In genomic region chr9:21031818-21032203, GRCh38 we compare ENCODE assay signal across 10 cellular contexts. TPM values are rescaled to one million over a fixed set of nuclear protein-coding genes. Genes with fewer than 3 reads are reported as not detected.
DNase-seq lines count a peak whose midpoint lies in the region; ATAC-seq and TF ChIP-seq lines count a peak whose summit lies in the region.
"Had no signal": no experiment of that assay in that cellular context is flagged by ENCODE, and none has a peak within 500 bp of the region (broad histone marks: within the 10 kb centered on the region; RNA-seq: fewer than 3 reads in every experiment).

No MANE protein-coding gene starts in this region.

- H3K4me1 ChIP-seq in iPS-20b (ENCODE audit: insufficient read depth, low read length) = peaks cover 5% of the 10 kb centered on the region; the same call in 1 of the 2 replicates

- H3K27ac Mint-ChIP-seq in activated naive CD8-positive, alpha-beta T cell treated with anti-CD3 and anti-CD28 coated beads, Interleukin-2, amount 50 U/mL, for 24 hours = peak overlapping the region; percentile 79
- peak overlapping the region; percentile 28 to 75 for H3K27ac Mint-ChIP-seq in stimulated activated naive CD8-positive, alpha-beta T cell treated with anti-CD3 and anti-CD28 coated beads, Interleukin-15, amount 100 ng/mL, for 72 hours

- no peaks in the 10 kb centered on the region for H3K27me3 Mint-ChIP-seq in activated naive CD8-positive, alpha-beta T cell treated with anti-CD3 and anti-CD28 coated beads, Interleukin-2, amount 50 U/mL, for 24 hours
- H3K27me3 Mint-ChIP-seq in stimulated activated naive CD8-positive, alpha-beta T cell treated with anti-CD3 and anti-CD28 coated beads, Interleukin-15, amount 100 ng/mL, for 72 hours = no peaks in the 10 kb centered on the region

- peak overlapping the region; percentile 51 for H3K4me3 ChIP-seq in HFF-Myc (replicated peaks; ENCODE audit: low read depth, low read length)
- peak overlapping the region; percentile 66; the same call in 1 of the 2 replicates for H3K4me3 ChIP-seq in iPS-20b (ENCODE audit: low read length)

- H3K9me3 Mint-ChIP-seq in activated naive CD8-positive, alpha-beta T cell treated with anti-CD3 and anti-CD28 coated beads, Interleukin-2, amount 50 U/mL, for 24 hours = no peaks in the 10 kb centered on the region
- no peaks in the 10 kb centered on the region for H3K9me3 Mint-ChIP-seq in stimulated activated naive CD8-positive, alpha-beta T cell treated with anti-CD3 and anti-CD28 coated beads, Interleukin-15, amount 100 ng/mL, for 72 hours

- no peak for DNase-seq in HFF-Myc (ENCODE audit: extremely low read depth, low read depth)
- no peak for DNase-seq in activated naive CD8-positive, alpha-beta T cell treated with anti-CD3 and anti-CD28 coated beads, Interleukin-2, amount 50 U/mL, for 24 hours
- no peak for DNase-seq in stimulated activated naive CD8-positive, alpha-beta T cell treated with anti-CD3 and anti-CD28 coated beads, Interleukin-15, amount 100 ng/mL, for 72 hours
- no peak for DNase-seq in NCI-H146 treated with DMSO at 0.1 percent for 48 hours (lab: John Stamatoyannopoulos, UW; ENCODE audit: unreplicated experiment)
- no peak for DNase-seq in HT-29 (ENCODE audit: low spot score)

- no peak overlapping the region for H3K27ac ChIP-seq in iPS-20b (ENCODE audit: low read length)

- H3K9me3 ChIP-seq in iPS-20b (ENCODE audit: insufficient read depth, low read depth, low read length) = no peaks in the 10 kb centered on the region

- peaks cover 4% of the 10 kb centered on the region for H3K36me3 Mint-ChIP-seq in activated naive CD8-positive, alpha-beta T cell treated with anti-CD3 and anti-CD28 coated beads, Interleukin-2, amount 50 U/mL, for 24 hours (ENCODE audit: low read depth)

- peaks cover 25% of the 10 kb centered on the region for H3K4me1 Mint-ChIP-seq in activated naive CD8-positive, alpha-beta T cell treated with anti-CD3 and anti-CD28 coated beads, Interleukin-2, amount 50 U/mL, for 24 hours
- H3K4me1 Mint-ChIP-seq in stimulated activated naive CD8-positive, alpha-beta T cell treated with anti-CD3 and anti-CD28 coated beads, Interleukin-15, amount 100 ng/mL, for 72 hours = peaks cover 23% of the 10 kb centered on the region

- peak overlapping the region; percentile 66; the same call in 1 of the 2 replicates for H3K9ac ChIP-seq in iPS-20b (ENCODE audit: low read depth, low read length)

- peak overlapping the region; percentile 67 for H3K4me3 Mint-ChIP-seq in activated naive CD8-positive, alpha-beta T cell treated with anti-CD3 and anti-CD28 coated beads, Interleukin-2, amount 50 U/mL, for 24 hours
- H3K4me3 Mint-ChIP-seq in stimulated activated naive CD8-positive, alpha-beta T cell treated with anti-CD3 and anti-CD28 coated beads, Interleukin-15, amount 100 ng/mL, for 72 hours = no peak overlapping the region

- no peaks in the 10 kb centered on the region for H3K36me3 ChIP-seq in iPS-20b (ENCODE audit: insufficient read depth, low read depth, low read length)

- no peak for TF ChIP-seq CTCF in HFF-Myc (IDR thresholded peaks at IDR 0.05; ENCODE audit: low read depth, low read length, missing control alignments)

- ATAC-seq in activated naive CD8-positive, alpha-beta T cell treated with anti-CD3 and anti-CD28 coated beads, Interleukin-2, amount 50 U/mL, for 24 hours = no peak
- no peak for ATAC-seq in stimulated activated naive CD8-positive, alpha-beta T cell treated with anti-CD3 and anti-CD28 coated beads, Interleukin-15, amount 100 ng/mL, for 72 hours
- ATAC-seq in HG03342 (IDR thresholded peaks at IDR 0.05; ENCODE audit: unreplicated experiment) (no peak), GM18511 (IDR thresholded peaks at IDR 0.05; ENCODE audit: unreplicated experiment) (no peak)

- H3K27me3 ChIP-seq in iPS-20b (ENCODE audit: insufficient read depth, low read length) = peaks cover 18% of the 10 kb centered on the region; the same call in 1 of the 2 replicates

RNA-seq across cellular contexts. Expression of gene HACD4, which starts 0.4 kb away (rescaled TPM):
- not detected in 2 replicates for total RNA-seq in HT-29 (2014; rRNA removed; shearing (Covaris generic))

RNA-seq across cellular contexts. Expression of gene IFNB1, which starts 45.9 kb away (rescaled TPM):
- total RNA-seq in HT-29 (2014; rRNA removed; shearing (Covaris generic)) = not detected in 2 replicates
- total RNA-seq: LHCN-M2; T-helper 2 cell treated with Interferon-gamma antibody and Interleukin-4, amounts not matched to agents 100 ng/mL and 5 ng/mL, for 36 hours had no signal
